ENCODE assay signal across 1 cellular context in genomic region chr17:21119247-21119944, GRCh38.
A peak's percentile ranks its signal among the peaks of the same experiment; 100 is the strongest.
TF ChIP-seq lines count a peak whose summit lies in the region.

No MANE protein-coding gene starts in this region.

TF ChIP-seq in IMR-90, 13 proteins besides CTCF, POLR2A, EP300 and RAD21:
- peak; percentile 68 for TF ChIP-seq SMC3 (IDR thresholded peaks at IDR 0.05; ENCODE audit: low read depth, low read length)
- TF ChIP-seq RFX5 (IDR thresholded peaks at IDR 0.05; ENCODE audit: low read depth, low read length): no peak
